In genomic region chr14:91363776-91364523, GRCh38 we compare ENCODE assay signal across 9 cellular contexts. TPM values are rescaled to one million over a fixed set of nuclear protein-coding genes. Genes with fewer than 3 reads are reported as not detected.
DNase-seq lines count a peak whose midpoint lies in the region; ATAC-seq and TF ChIP-seq lines count a peak whose summit lies in the region.
"Had no signal": no experiment of that assay in that cellular context is flagged by ENCODE, and none has a peak within 500 bp of the region (broad histone marks: within the 10 kb centered on the region; RNA-seq: fewer than 3 reads in every experiment).

No MANE protein-coding gene starts in this region.

- H4K20me1 ChIP-seq in DOHH2 (ENCODE audit: control insufficient read depth, insufficient read depth, low read depth, low read length), result peaks cover 5% of the 10 kb centered on the region; the same call in 1 of the 2 replicates

- H3K27me3 ChIP-seq in DOHH2 (ENCODE audit: control insufficient read depth, low read length), result no peaks in the 10 kb centered on the region

- no peaks in the 10 kb centered on the region for H3K9me3 ChIP-seq in DOHH2 (ENCODE audit: control insufficient read depth, insufficient read depth, low read length)

- H3K36me3 ChIP-seq in DOHH2 (ENCODE audit: control insufficient read depth, low read length), result peaks cover 57% of the 10 kb centered on the region

- H3K4me3 Mint-ChIP-seq in activated naive CD8-positive, alpha-beta T cell treated with anti-CD3 and anti-CD28 coated beads for 36 hours, result no peak overlapping the region

- no peaks in the 10 kb centered on the region for H3K9me2 ChIP-seq in DOHH2 (replicated peaks; ENCODE audit: control insufficient read depth, low read length)

- H3K27ac Mint-ChIP-seq in activated naive CD8-positive, alpha-beta T cell treated with anti-CD3 and anti-CD28 coated beads for 36 hours, result peak overlapping the region; percentile 74

- ATAC-seq in GM19328 (IDR thresholded peaks at IDR 0.05; ENCODE audit: unreplicated experiment) (peak; percentile 41), HG03159 (IDR thresholded peaks at IDR 0.05; ENCODE audit: unreplicated experiment) (peak; percentile 51)
- ATAC-seq: HCT116 had no signal

- H3K4me3 ChIP-seq in DOHH2 (ENCODE audit: low read length), result peak overlapping the region; percentile 64

- no peaks in the 10 kb centered on the region for H3K9me3 Mint-ChIP-seq in activated naive CD8-positive, alpha-beta T cell treated with anti-CD3 and anti-CD28 coated beads for 36 hours

- H3K4me2 ChIP-seq in DOHH2 (ENCODE audit: low read length), result peak overlapping the region; percentile 85

- DNase-seq in activated naive CD8-positive, alpha-beta T cell treated with anti-CD3 and anti-CD28 coated beads for 36 hours, result no peak
- DNase-seq in 8988T (no peak), mucosa of gallbladder (ENCODE audit: low spot score) (no peak)
- DNase-seq in activated CD8-positive, alpha-beta memory T cell treated with anti-CD3 and anti-CD28 coated beads, Interleukin-2, amount 50 U/mL, for 4 hours, result no peak
- DNase-seq in activated T-cell treated with anti-CD3 and anti-CD28 coated beads, Interleukin-2, amount 50 U/mL, for 48 hours, result no peak

- no peaks in the 10 kb centered on the region for H3K27me3 Mint-ChIP-seq in activated naive CD8-positive, alpha-beta T cell treated with anti-CD3 and anti-CD28 coated beads for 36 hours

- H3F3A ChIP-seq in DOHH2 (ENCODE audit: control insufficient read depth, insufficient read depth), result peaks cover 31% of the 10 kb centered on the region

- H3K36me3 Mint-ChIP-seq in activated naive CD8-positive, alpha-beta T cell treated with anti-CD3 and anti-CD28 coated beads for 36 hours, result peaks cover 6% of the 10 kb centered on the region

- TF ChIP-seq CTCF in DOHH2 (IDR thresholded peaks at IDR 0.05; ENCODE audit: low read depth, low read length, poor library complexity, severe bottlenecking), result no peak

- H3K27ac ChIP-seq in DOHH2 (ENCODE audit: low read depth, low read length), result peak overlapping the region; percentile 85

- H3K79me2 ChIP-seq in DOHH2 (ENCODE audit: control insufficient read depth, low read length), result peaks cover 99% of the 10 kb centered on the region

- H3K4me1 ChIP-seq in DOHH2 (ENCODE audit: control insufficient read depth, low read length), result peaks cover 99% of the 10 kb centered on the region

- H3K4me1 Mint-ChIP-seq in activated naive CD8-positive, alpha-beta T cell treated with anti-CD3 and anti-CD28 coated beads for 36 hours, result peaks cover 71% of the 10 kb centered on the region

RNA-seq across cellular contexts. Expression of gene CCDC88C, which starts 53.7 kb away (rescaled TPM):
- total RNA-seq in activated naive CD8-positive, alpha-beta T cell treated with anti-CD3 and anti-CD28 coated beads for 36 hours, result 10 to 100 TPM; 55.1 to 56.7 TPM
- total RNA-seq in mucosa of gallbladder, result 78.5 TPM
